ENCODE assay signal across 31 cellular contexts in genomic region chr6:52616271-52616670, GRCh38.
"Had no signal": no experiment of that assay in that cellular context is flagged by ENCODE, and none has a peak within 500 bp of the region (broad histone marks: within the 10 kb centered on the region; RNA-seq: fewer than 3 reads in every experiment).

No MANE protein-coding gene starts in this region.

- H3K27ac ChIP-seq: body of pancreas, cardiac muscle cell, colonic mucosa, dorsolateral prefrontal cortex, gastrocnemius medialis, pancreas, psoas muscle, sigmoid colon, spleen, suprapubic skin, tibial artery, upper lobe of right lung had no signal

- ATAC-seq: body of pancreas, gastrocnemius medialis, left cardiac atrium, left ventricle myocardium superior, pancreas, psoas muscle, T-helper 17 cell, upper lobe of right lung, WTC11 had no signal

- H3K9me3 ChIP-seq: body of pancreas, colonic mucosa, gastrocnemius medialis, pancreas, psoas muscle, sigmoid colon, spleen, suprapubic skin, tibial artery, upper lobe of right lung had no signal

- DNase-seq: activated CD4-positive, alpha-beta memory T cell treated with anti-CD3 and anti-CD28 coated beads, Interleukin-2, amount 10 ng/mL, durations not matched to agents 7 days and 5 days; activated CD4-positive, alpha-beta T cell treated with anti-CD3 and anti-CD28 coated beads for 1 hour; activated CD4-positive, alpha-beta T cell treated with anti-CD3 and anti-CD28 coated beads, Interleukin-2, amount 10 ng/mL, durations not matched to agents 7 days and 5 days; activated CD8-positive, alpha-beta memory T cell treated with anti-CD3 and anti-CD28 coated beads, Interleukin-2, amount 50 U/mL, for 48 hours; activated gamma-delta T cell treated with Interleukin-2 at 50 U/mL for 16 hours; activated naive CD4-positive, alpha-beta T cell treated with anti-CD3 and anti-CD28 coated beads, Interleukin-2, amount 50 U/mL, for 16 hours; activated T-cell treated with anti-CD3 and anti-CD28 coated beads, Interleukin-2, amount 50 U/mL, for 24 hours; amygdala; body of pancreas; cerebellar nuclear complex; colonic mucosa; dorsolateral prefrontal cortex; effector memory CD4-positive, alpha-beta T cell; gastrocnemius medialis; glutamatergic neuron; islet precursor cell; left cardiac atrium; left ventricle myocardium superior; naive B cell; pancreas; psoas muscle; sigmoid colon; spleen; stimulated activated naive CD4-positive, alpha-beta T cell; T-helper 17 cell; T1000; tibial artery; upper lobe of right lung had no signal

- H3K36me3 ChIP-seq: cardiac muscle cell, colonic mucosa, gastrocnemius medialis, pancreas, sigmoid colon, spleen, suprapubic skin, tibial artery, upper lobe of right lung had no signal

- H3K4me1 ChIP-seq: body of pancreas, gastrocnemius medialis, pancreas, psoas muscle, sigmoid colon, tibial artery had no signal

- H3K27me3 ChIP-seq: body of pancreas, cardiac muscle cell, colonic mucosa, gastrocnemius medialis, pancreas, sigmoid colon, spleen, upper lobe of right lung had no signal

- H3K4me3 ChIP-seq: body of pancreas, cardiac muscle cell, colonic mucosa, dorsolateral prefrontal cortex, gastrocnemius medialis, pancreas, psoas muscle, sigmoid colon, spleen, suprapubic skin, tibial artery, upper lobe of right lung had no signal
